8 cellular contexts compared by ENCODE assay signal in genomic region chr9:4666042-4666699, GRCh38. TPM values are rescaled to one million over a fixed set of nuclear protein-coding genes. Genes with fewer than 3 reads are reported as not detected.
DNase-seq lines count a peak whose midpoint lies in the region; ATAC-seq and TF ChIP-seq lines count a peak whose summit lies in the region.

TSS of gene SPATA6L (minus strand) at chr9:4666480. CDS start at chr9:4666250, 230 bp downstream.

- peak; percentile 37 for ATAC-seq in GM21786 (IDR thresholded peaks at IDR 0.05; ENCODE audit: unreplicated experiment)
- ATAC-seq in HG03520 (IDR thresholded peaks at IDR 0.05; ENCODE audit: unreplicated experiment): no peak

- TF ChIP-seq CTCF in BJ (IDR thresholded peaks at IDR 0.05; ENCODE audit: insufficient read depth, low read depth, low read length): peak; percentile 27; the same call in 1 of the 2 replicates
- no peak for TF ChIP-seq CTCF in epithelial cell of esophagus (IDR thresholded peaks at IDR 0.05; ENCODE audit: insufficient read depth, low read depth, low read length, missing control alignments)

- DNase-seq in BJ (ENCODE audit: low read depth) (no peak), NCI-H446 treated with DMSO at 0.1 percent for 48 hours (lab: John Stamatoyannopoulos, UW) (peak; percentile 51), activated T-cell treated with anti-CD3 and anti-CD28 coated beads for 1 hour (ENCODE audit: low read depth) (peak; percentile 33), epithelial cell of esophagus (ENCODE audit: low read depth) (peak; percentile 47), mesenteric fat pad (ENCODE audit: low spot score) (peak; percentile 91)
- peak; percentile 27 for DNase-seq in stimulated activated naive CD4-positive, alpha-beta T cell treated with Interleukin-2 at 50 U/mL for 16 hours (lab: John Stamatoyannopoulos, UW)

- CTCF ChIA-PET in BJ (lab: Yijun Ruan, JAX): interaction anchor here (0.6 to 1.8 kb wide), 5 partner anchors 9 to 93 kb away, joined by 3 to 4 read pairs (median 3); no protein-coding TSS in a partner anchor

- POLR2A ChIA-PET in BJ (lab: Charles Lee): interaction anchor here (0.7 kb wide), 1 partner anchor 255 kb away, joined by 3 read pairs; no protein-coding TSS in a partner anchor

- H3K4me3 ChIP-seq in BJ (ENCODE audit: low read depth, low read length) (peak within 1 kb of the TSS; percentile 48), epithelial cell of esophagus (ENCODE audit: low read length) (peak within 1 kb of the TSS; percentile 69)

- no peaks in the 10 kb centered on the region for H3K36me3 ChIP-seq in BJ (ENCODE audit: control insufficient read depth, insufficient read depth, low read length)

- no peaks in the 10 kb centered on the region for H3K27me3 ChIP-seq in BJ (ENCODE audit: control insufficient read depth, insufficient read depth, low read length)

RNA-seq across cellular contexts. Expression of gene SPATA6L, which starts in this region (rescaled TPM):
- 0.39 and 0.43 TPM in 2 replicates for polyA plus RNA-seq in BJ (2011; rRNA removed)
- 0.21 and 0.76 TPM in 2 replicates for polyA minus RNA-seq in BJ (2011; rRNA and poly(A)+ RNA removed)
- 5.4 TPM for total RNA-seq in mesenteric fat pad
